Comparison of ENCODE assay signal across 16 cellular contexts in the genomic region with DNA sequence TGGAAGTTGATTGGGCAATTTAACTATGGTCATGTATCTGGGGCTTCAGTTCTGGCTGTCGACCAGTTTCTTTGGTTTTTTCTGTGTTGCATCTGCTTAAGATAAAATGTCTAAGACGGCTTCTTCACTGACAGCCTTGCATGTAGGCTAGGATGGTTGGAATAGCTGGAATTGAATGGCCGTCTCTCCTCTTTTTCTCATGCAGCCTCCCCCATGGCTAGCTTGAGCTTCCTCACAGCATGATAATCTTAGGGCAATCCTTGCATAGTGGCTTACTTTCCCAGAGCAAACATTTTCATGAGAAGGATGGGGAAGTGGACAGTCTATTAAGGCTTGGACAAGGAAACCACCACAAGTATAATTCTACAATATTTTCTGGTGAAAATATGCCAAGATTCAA.
DNase-seq lines count a peak whose midpoint lies in the region; ATAC-seq, FAIRE-seq and TF ChIP-seq lines count a peak whose summit lies in the region.
"Had no signal": no experiment of that assay in that cellular context is flagged by ENCODE, and none has a peak within 500 bp of the region (broad histone marks: within the 10 kb centered on the region; RNA-seq: fewer than 3 reads in every experiment).

No MANE protein-coding gene starts in this region.

- peak; percentile 66 for FAIRE-seq in H1 (lab: Jason Lieb, UNC)
- FAIRE-seq: A204.1, G401.6, GM12891, H54 had no signal

- H3K4me1 ChIP-seq in H9 (ENCODE audit: insufficient read depth, low read length) = no peaks in the 10 kb centered on the region; the same call in 1 of the 2 replicates
- peaks cover 0 to 12% (median 6%) of the 10 kb centered on the region in 4 experiments; a peak in 3 of 7 replicates for H3K4me1 ChIP-seq in H1 (replicated peaks in 1 of 4; ENCODE audit: control insufficient read depth in 3 of 4, insufficient read depth in 4 of 4, low read length in 3 of 4)
- no peaks in the 10 kb centered on the region for H3K4me1 ChIP-seq in iPS DF 6.9 (ENCODE audit: control insufficient read depth, insufficient read depth, low read length)
- peaks cover 3% of the 10 kb centered on the region for H3K4me1 ChIP-seq in mesendoderm (ENCODE audit: control insufficient read depth, low read depth, low read length)

- no peaks in the 10 kb centered on the region; the same call in 1 of the 2 replicates for H3K27me3 Mint-ChIP-seq in H9 (ENCODE audit: low read depth)
- no peaks in the 10 kb centered on the region for H3K27me3 Mint-ChIP-seq in activated CD4-positive, alpha-beta T cell treated with anti-CD3 and anti-CD28 coated beads for 36 hours
- H3K27me3 Mint-ChIP-seq: B cell; CD4-positive, alpha-beta T cell had no signal

- H3K4me3 ChIP-seq in H1 (ENCODE audit: extremely low read depth in 1 of 4, insufficient read depth in 2 of 4, low read depth in 3 of 4, low read length in 4 of 4) (no peak overlapping the region), iPS DF 6.9 (ENCODE audit: low read length) (no peak overlapping the region), mesendoderm (ENCODE audit: low read length) (no peak overlapping the region)

- H3K56ac ChIP-seq in H9 (ENCODE audit: insufficient read length, low read depth, low read length) (no peak overlapping the region), H1 (replicated peaks; ENCODE audit: insufficient read length, low read depth, low read length) (no peak overlapping the region), mesendoderm (ENCODE audit: low read length) (no peak overlapping the region)

- H3K27ac ChIP-seq in H9 (ENCODE audit: insufficient read length, low read depth, low read length) (no peak overlapping the region), H1 (ENCODE audit: low read depth, low read length) (no peak overlapping the region), iPS DF 6.9 (ENCODE audit: low read length) (no peak overlapping the region), mesendoderm (ENCODE audit: low read depth, low read length) (no peak overlapping the region)

- no peak overlapping the region for H3T11ph ChIP-seq in H9 (ENCODE audit: low read length)

- H4K5ac ChIP-seq in H9 (ENCODE audit: insufficient read length, low read depth, low read length) (no peak overlapping the region), H1 (ENCODE audit: insufficient read length, low read depth, low read length) (peak overlapping the region; percentile 44), mesendoderm (ENCODE audit: low read length) (no peak overlapping the region)

- no peak overlapping the region for H2BK5ac ChIP-seq in H9 (ENCODE audit: insufficient read length, low read length)
- H2BK5ac ChIP-seq in H1 (ENCODE audit: low read depth, low read length) = 0 out of 2 replicates have a peak overlapping the region, but pooled peaks have one; percentile 45
- H2BK5ac ChIP-seq in mesendoderm (ENCODE audit: low read length) = no peak overlapping the region

- TF ChIP-seq POLR2A in H1 (IDR thresholded peaks at IDR 0.05; ENCODE audit: control extremely low read depth in 1 of 2, low read depth in 2 of 2, low read length in 2 of 2) = no peak

- H2BK15ac ChIP-seq in H9 (ENCODE audit: low read depth, low read length) = no peak overlapping the region
- no peak overlapping the region for H2BK15ac ChIP-seq in H1 (ENCODE audit: low read length)
- H2BK15ac ChIP-seq in mesendoderm (replicated peaks; ENCODE audit: low read depth) = no peak overlapping the region

- H3K79me2 ChIP-seq in H9 (ENCODE audit: insufficient read depth, low read length) (no peaks in the 10 kb centered on the region), H1 (ENCODE audit: control insufficient read depth in 1 of 2, insufficient read depth in 2 of 2, low read length in 2 of 2) (no peaks in the 10 kb centered on the region), mesendoderm (ENCODE audit: control insufficient read depth, insufficient read depth, low read length) (no peaks in the 10 kb centered on the region)

- H3K18ac ChIP-seq in H9 (ENCODE audit: insufficient read length, low read depth, low read length) = no peak overlapping the region
- H3K18ac ChIP-seq in H1 (ENCODE audit: extremely low read depth, low read length) = no peak overlapping the region
- no peak overlapping the region for H3K18ac ChIP-seq in mesendoderm (ENCODE audit: low read length)

- H4K91ac ChIP-seq in H9 (ENCODE audit: insufficient read length, low read depth, low read length) = no peak overlapping the region
- peak overlapping the region; percentile 32 for H4K91ac ChIP-seq in H1 (replicated peaks; ENCODE audit: insufficient read length, low read length)

- H3K27me3 ChIP-seq in H9 (ENCODE audit: insufficient read depth, low read length) = no peaks in the 10 kb centered on the region
- peaks cover 0 to 1% (median 0%) of the 10 kb centered on the region in 4 experiments; a peak in 1 of 7 replicates for H3K27me3 ChIP-seq in H1 (replicated peaks in 1 of 4; ENCODE audit: control insufficient read depth in 3 of 4, extremely low read depth in 1 of 4, insufficient read depth in 3 of 4, low read length in 3 of 4)
- H3K27me3 ChIP-seq in iPS DF 6.9 (ENCODE audit: control insufficient read depth, insufficient read depth, low read length) = no peaks in the 10 kb centered on the region
- no peaks in the 10 kb centered on the region for H3K27me3 ChIP-seq in mesendoderm (ENCODE audit: insufficient read depth, low read length, poor library complexity)

- ATAC-seq in activated CD4-positive, alpha-beta T cell treated with anti-CD3 and anti-CD28 coated beads for 36 hours = no peak

- H2BK120ac ChIP-seq in H9 (ENCODE audit: low read depth, low read length, poor library complexity, severe bottlenecking) (no peak overlapping the region), H1 (replicated peaks; ENCODE audit: low read depth, low read length) (peak overlapping the region; percentile 56), mesendoderm (ENCODE audit: low read depth, low read length) (no peak overlapping the region)

- H3K4me3 Mint-ChIP-seq in H9 = peak overlapping the region in 1 of 2 experiments; percentile 36; a peak in 3 of 5 replicates
- H3K4me3 Mint-ChIP-seq in activated CD4-positive, alpha-beta T cell treated with anti-CD3 and anti-CD28 coated beads for 36 hours = no peak overlapping the region
- H3K4me3 Mint-ChIP-seq: B cell; CD4-positive, alpha-beta T cell had no signal

- H3K23ac ChIP-seq in H9 (ENCODE audit: insufficient read length, low read depth, low read length) (no peak overlapping the region), H1 (ENCODE audit: insufficient read length) (no peak overlapping the region), mesendoderm (ENCODE audit: low read length) (no peak overlapping the region)

- no peak overlapping the region for H3K14ac ChIP-seq in H9 (ENCODE audit: insufficient read depth, low read length)
- H3K14ac ChIP-seq in H1 (ENCODE audit: insufficient read length) = no peak overlapping the region

- no peak for TF ChIP-seq RAD21 in H1 (IDR thresholded peaks at IDR 0.05 in 1 of 2, conservative IDR thresholded peaks at IDR 0.05 in 1 of 2; ENCODE audit: low read depth in 2 of 2, low read length in 2 of 2)

- TF ChIP-seq EP300 in H1 (IDR thresholded peaks at IDR 0.05; ENCODE audit: borderline replicate concordance in 1 of 2, low read depth in 2 of 2, low read length in 2 of 2) = peak in 1 of 2 experiments; percentile 57; a peak in 1 of 3 replicates

- WGBS in H9 (ENCODE audit: extremely low coverage, insufficient read length, low lambda C conversion rate) = no CpG with 5 or more reads among the region's 3 CpGs
- WGBS in H1 (ENCODE audit: extremely low coverage in 1 of 2, insufficient coverage in 1 of 2, insufficient read length in 1 of 2, insufficient replicate concordance in 2 of 2, low coverage in 1 of 2, low lambda C conversion rate in 2 of 2, missing lambda C conversion rate in 1 of 2), 2 experiments = 21% methylated on average over 3 of the region's 3 CpGs; no CpG with 5 or more reads in 1 of the 2 experiments
- no CpG with 5 or more reads among the region's 3 CpGs for WGBS in iPS DF 6.9 (ENCODE audit: insufficient coverage, insufficient read length)
- WGBS in mesendoderm (ENCODE audit: extremely low coverage, insufficient coverage, low lambda C conversion rate) = no CpG with 5 or more reads among the region's 3 CpGs

- no peaks in the 10 kb centered on the region for H4K20me1 ChIP-seq in H9 (ENCODE audit: control insufficient read depth, insufficient read depth, insufficient read length)
- H4K20me1 ChIP-seq in H1 (replicated peaks in 1 of 2; ENCODE audit: control insufficient read depth in 1 of 2, insufficient read depth in 2 of 2, low read length in 2 of 2) = no peaks in the 10 kb centered on the region

- H3K36me3 Mint-ChIP-seq in H9 (ENCODE audit: insufficient read depth in 1 of 3, low read depth in 3 of 3) = peaks cover 10 to 15% (median 14%) of the 10 kb centered on the region in 3 experiments
- no peaks in the 10 kb centered on the region for H3K36me3 Mint-ChIP-seq in activated CD4-positive, alpha-beta T cell treated with anti-CD3 and anti-CD28 coated beads for 36 hours (ENCODE audit: low read depth)

- no peak overlapping the region for H2AFZ ChIP-seq in H9 (ENCODE audit: low read length)
- no peak overlapping the region for H2AFZ ChIP-seq in H1 (ENCODE audit: low read length)

- peaks cover 3 to 11% of the 10 kb centered on the region in 2 experiments for H3K9me3 Mint-ChIP-seq in H9
- peaks cover 5% of the 10 kb centered on the region for H3K9me3 Mint-ChIP-seq in activated CD4-positive, alpha-beta T cell treated with anti-CD3 and anti-CD28 coated beads for 36 hours (ENCODE audit: low read depth)

- H3K27ac Mint-ChIP-seq in H9 = peak overlapping the region; percentile 65 to 94 (median 85); a peak in 6 of 7 replicates
- no peak overlapping the region for H3K27ac Mint-ChIP-seq in activated CD4-positive, alpha-beta T cell treated with anti-CD3 and anti-CD28 coated beads for 36 hours
- H3K27ac Mint-ChIP-seq: B cell; CD4-positive, alpha-beta T cell had no signal

- no peaks in the 10 kb centered on the region for H3K23me2 ChIP-seq in H9 (ENCODE audit: insufficient read length, low read depth, low read length, poor library complexity, severe bottlenecking)
- no peaks in the 10 kb centered on the region for H3K23me2 ChIP-seq in H1 (ENCODE audit: low read depth, low read length)

- H4K8ac ChIP-seq in H9 (replicated peaks; ENCODE audit: insufficient read length, low read depth, low read length) (no peak overlapping the region), H1 (ENCODE audit: extremely low read depth, insufficient read depth, low read length) (no peak overlapping the region), mesendoderm (ENCODE audit: low read depth, low read length) (no peak overlapping the region)

- no peaks in the 10 kb centered on the region for H3K9me3 ChIP-seq in H9 (ENCODE audit: control insufficient read depth, low read depth, low read length)
- peaks cover 0 to 3% of the 10 kb centered on the region in 2 experiments; a peak in 1 of 4 replicates for H3K9me3 ChIP-seq in H1 (ENCODE audit: insufficient read depth in 2 of 2, low read depth in 1 of 2, low read length in 1 of 2)
- H3K9me3 ChIP-seq in iPS DF 6.9 (ENCODE audit: control insufficient read depth, insufficient read depth, low read length) = no peaks in the 10 kb centered on the region

- H3K36me3 ChIP-seq in H1 (ENCODE audit: control insufficient read depth in 2 of 4, insufficient read depth in 4 of 4, low read length in 3 of 4) = peaks cover 0 to 2% (median 0%) of the 10 kb centered on the region in 4 experiments; a peak in 1 of 8 replicates
- no peaks in the 10 kb centered on the region for H3K36me3 ChIP-seq in iPS DF 6.9 (ENCODE audit: control insufficient read depth, insufficient read depth, low read length)
- H3K36me3 ChIP-seq in mesendoderm (ENCODE audit: control insufficient read depth, insufficient read depth, low read length) = no peaks in the 10 kb centered on the region

- intact Hi-C loops in activated CD4-positive, alpha-beta T cell treated with anti-CD3 and anti-CD28 coated beads for 36 hours (cut with DNase I, micrococcal nuclease) = no loop called here

- POLR2A ChIA-PET in H1 (lab: Charles Lee; ENCODE audit: partially characterized antibody) = no interaction called here
- POLR2A ChIA-PET in activated CD4-positive, alpha-beta T cell treated with anti-CD3 and anti-CD28 coated beads for 36 hours (lab: Charles Lee) = no interaction called here

- CTCF ChIA-PET in H1 (lab: Charles Lee; ENCODE audit: partially characterized antibody) = no interaction called here
- CTCF ChIA-PET in activated CD4-positive, alpha-beta T cell treated with anti-CD3 and anti-CD28 coated beads for 36 hours (lab: Charles Lee) = interaction anchor here (0.6 kb wide), 1 partner anchor 312 kb away, joined by 3 read pairs; no protein-coding TSS in a partner anchor

- H3K4ac ChIP-seq in H9 (ENCODE audit: low read depth, low read length) = no peak overlapping the region
- H3K4ac ChIP-seq in H1 (replicated peaks; ENCODE audit: insufficient read length, low read depth, low read length) = no peak overlapping the region
- H3K4ac ChIP-seq in mesendoderm (ENCODE audit: low read depth, low read length) = no peak overlapping the region

- DNase-seq in H9 = peak; percentile 61
- DNase-seq in H1 (ENCODE audit: low read depth in 1 of 2, low spot score in 2 of 2) = peak; percentile 39 to 47
- peak; percentile 27 for DNase-seq in iPS DF 6.9 (ENCODE audit: low read depth, low spot score)
- peak; percentile 32 for DNase-seq in mesendoderm
- DNase-seq in NCI-H2107 (lab: John Stamatoyannopoulos, UW) = no peak
- no peak for DNase-seq in OCI-M1 (lab: John Stamatoyannopoulos, UW)
- no peak for DNase-seq in activated CD4-positive, alpha-beta T cell treated with anti-CD3 and anti-CD28 coated beads for 36 hours
- no peak for DNase-seq in NCI-H1694 (lab: John Stamatoyannopoulos, UW)
- DNase-seq: C1 segment of cervical spinal cord; CD4-positive, alpha-beta T cell; DMS79 had no signal

- H3K4me2 ChIP-seq in H9 (ENCODE audit: insufficient read depth, insufficient read length, low read length) (no peak overlapping the region), H1 (ENCODE audit: insufficient read depth in 1 of 2, low read depth in 2 of 2, low read length in 2 of 2) (peak overlapping the region; percentile 21 to 48; a peak in 3 of 4 replicates), mesendoderm (ENCODE audit: low read length) (no peak overlapping the region)

- H2BK12ac ChIP-seq in H9 (ENCODE audit: insufficient read length, low read depth, low read length) (no peak overlapping the region), H1 (ENCODE audit: low read depth, low read length) (no peak overlapping the region)

- no peaks in the 10 kb centered on the region for H3K79me1 ChIP-seq in H9 (ENCODE audit: insufficient read depth, low read depth, low read length, poor library complexity, severe bottlenecking)
- H3K79me1 ChIP-seq in H1 (ENCODE audit: low read depth, low read length) = no peaks in the 10 kb centered on the region
- H3K79me1 ChIP-seq in mesendoderm (ENCODE audit: low read length) = no peaks in the 10 kb centered on the region

- TF ChIP-seq CTCF in H9 (conservative IDR thresholded peaks at IDR 0.05) (no peak), H1 (IDR thresholded peaks at IDR 0.05; ENCODE audit: control extremely low read depth in 1 of 3, insufficient read depth in 1 of 3, low read depth in 1 of 3, low read length in 3 of 3) (no peak)

- H3K9ac ChIP-seq in H9 (ENCODE audit: extremely low read depth, insufficient read length, low read length) (no peak overlapping the region), H1 (replicated peaks in 1 of 4; ENCODE audit: extremely low read depth in 1 of 4, low read depth in 3 of 4, low read length in 3 of 4) (no peak overlapping the region), mesendoderm (ENCODE audit: low read length) (no peak overlapping the region)

- H2AK5ac ChIP-seq in H9 (ENCODE audit: insufficient read length, low read length) = no peak overlapping the region
- no peak overlapping the region for H2AK5ac ChIP-seq in H1 (ENCODE audit: low read depth, low read length)
- no peak overlapping the region for H2AK5ac ChIP-seq in mesendoderm (ENCODE audit: low read length)

- H3K4me1 Mint-ChIP-seq in H9 = peaks cover 32 to 40% of the 10 kb centered on the region in 2 experiments
- H3K4me1 Mint-ChIP-seq in activated CD4-positive, alpha-beta T cell treated with anti-CD3 and anti-CD28 coated beads for 36 hours = no peaks in the 10 kb centered on the region
- H3K4me1 Mint-ChIP-seq: B cell had no signal

- H2BK20ac ChIP-seq in H9 (ENCODE audit: low read depth, low read length, poor library complexity, severe bottlenecking) (no peak overlapping the region), H1 (ENCODE audit: low read length) (no peak overlapping the region)

Comparison
In these comparisons a context has a peak if more than half of its experiments do, and no peak if none do; other contexts are left out.
1. DNase-seq: peak in H9 (single experiment), H1 (2 of 2), iPS DF 6.9 (single experiment) and mesendoderm (single experiment); none in NCI-H2107 (single experiment), OCI-M1 (single experiment), activated CD4-positive, alpha-beta T cell treated with anti-CD3 and anti-CD28 coated beads for 36 hours (single experiment) and NCI-H1694 (single experiment).
2. H3K4me2 ChIP-seq: peak in H1 (2 of 2); none in H9 (single experiment) and mesendoderm (single experiment).